In genomic region chr4:140012688-140013087, GRCh38 we compare ENCODE assay signal across 1 cellular context.
TF ChIP-seq lines count a peak whose summit lies in the region.

No MANE protein-coding gene starts in this region.

TF ChIP-seq in SK-N-SH, 30 proteins besides CTCF, POLR2A, EP300 and RAD21 (continued from another document):
- no peak for TF ChIP-seq IRF3 (IDR thresholded peaks at IDR 0.05; ENCODE audit: low read depth, low read length)
